Comparison of ENCODE assay signal across 15 cellular contexts in genomic region chr5:100693481-100693880, GRCh38.
DNase-seq lines count a peak whose midpoint lies in the region; ATAC-seq and TF ChIP-seq lines count a peak whose summit lies in the region.
"Had no signal": no experiment of that assay in that cellular context is flagged by ENCODE, and none has a peak within 500 bp of the region (broad histone marks: within the 10 kb centered on the region; RNA-seq: fewer than 3 reads in every experiment).

No MANE protein-coding gene starts in this region.

- intact Hi-C loops in right cardiac atrium (cut with DNase I): no loop called here

- H3K4me1 ChIP-seq in mesendoderm (ENCODE audit: control insufficient read depth, low read depth, low read length): no peaks in the 10 kb centered on the region
- peaks cover 0 to 5% of the 10 kb centered on the region in 2 experiments for H3K4me1 ChIP-seq in neutrophil (ENCODE audit: control insufficient read depth in 1 of 2, insufficient read depth in 1 of 2, low read depth in 1 of 2, low read length in 1 of 2)
- no peaks in the 10 kb centered on the region for H3K4me1 ChIP-seq in right cardiac atrium (ENCODE audit: control insufficient read depth, insufficient read depth, low read length)
- H3K4me1 ChIP-seq: BLaER1 treated with 17β-estradiol and CSF1 and Interleukin-3, amounts not matched to agents 10 nM and 100 nM had no signal

- TF ChIP-seq CTCF in neutrophil (IDR thresholded peaks at IDR 0.05): no peak

- no peak overlapping the region for H2BK15ac ChIP-seq in mesendoderm (replicated peaks; ENCODE audit: low read depth)

- no peak overlapping the region for H3K4me2 ChIP-seq in mesendoderm (ENCODE audit: low read length)
- H3K4me2 ChIP-seq: BLaER1 treated with 17β-estradiol and CSF1 and Interleukin-3, amounts not matched to agents 10 nM and 100 nM had no signal

- no peak for ATAC-seq in right cardiac atrium
- ATAC-seq: CD8-positive, alpha-beta T cell; GM12878 had no signal

- H3K36me3 ChIP-seq in mesendoderm (ENCODE audit: control insufficient read depth, insufficient read depth, low read length): no peaks in the 10 kb centered on the region
- no peaks in the 10 kb centered on the region for H3K36me3 ChIP-seq in neutrophil
- H3K36me3 ChIP-seq: BLaER1 treated with 17β-estradiol and CSF1 and Interleukin-3, amounts not matched to agents 10 nM and 100 nM had no signal

- H3K79me2 ChIP-seq in mesendoderm (ENCODE audit: control insufficient read depth, insufficient read depth, low read length): no peaks in the 10 kb centered on the region

- no peaks in the 10 kb centered on the region for H3K79me1 ChIP-seq in mesendoderm (ENCODE audit: low read length)

- H3K4me3 ChIP-seq in mesendoderm (ENCODE audit: low read length) (no peak overlapping the region), neutrophil (ENCODE audit: low read depth in 1 of 2, low read length in 1 of 2) (no peak overlapping the region), right cardiac atrium (ENCODE audit: low read length) (no peak overlapping the region)
- H3K4me3 ChIP-seq: BLaER1 treated with 17β-estradiol and CSF1 and Interleukin-3, amounts not matched to agents 10 nM and 100 nM; GM12878 had no signal

- H3K27ac ChIP-seq in mesendoderm (ENCODE audit: low read depth, low read length) (no peak overlapping the region), neutrophil (peak overlapping the region; percentile 46), right cardiac atrium (ENCODE audit: low read length) (no peak overlapping the region)
- H3K27ac ChIP-seq: BLaER1 treated with 17β-estradiol and CSF1 and Interleukin-3, amounts not matched to agents 10 nM and 100 nM had no signal

- WGBS in mesendoderm (ENCODE audit: extremely low coverage, insufficient coverage, low lambda C conversion rate): no CpG with 5 or more reads among the region's 1 CpG
- 73% methylated on average over 1 of the region's 1 CpG for WGBS in right cardiac atrium

- H3K56ac ChIP-seq in mesendoderm (ENCODE audit: low read length): no peak overlapping the region

- H3K9me3 ChIP-seq in neutrophil (no peaks in the 10 kb centered on the region), right cardiac atrium (ENCODE audit: control insufficient read depth, low read length) (no peaks in the 10 kb centered on the region)

- H4K8ac ChIP-seq in mesendoderm (ENCODE audit: low read depth, low read length): no peak overlapping the region

- peak; percentile 41 for DNase-seq in OCI-M1 (lab: John Stamatoyannopoulos, UW)
- peak; percentile 32 for DNase-seq in amniotic epithelial cell (ENCODE audit: low read depth)
- peak; percentile 73 for DNase-seq in mesendoderm
- DNase-seq in stimulated activated CD4-positive, alpha-beta T cell treated with anti-CD3 and anti-CD28 coated beads, Interleukin-12 subunit alpha, Interleukin-12 subunit beta, amount 100 ng/mL, for 4 hours: no peak
- no peak for DNase-seq in COR-L47 (lab: John Stamatoyannopoulos, UW)
- no peak for DNase-seq in right cardiac atrium
- DNase-seq: CD8-positive, alpha-beta T cell; DMS 273 treated with DMSO at 0.1 percent for 48 hours; DMS53; DND-41; EL; H9 had no signal

- no peak overlapping the region for H4K5ac ChIP-seq in mesendoderm (ENCODE audit: low read length)

- no peak overlapping the region for H3K18ac ChIP-seq in mesendoderm (ENCODE audit: low read length)

- H3K9ac ChIP-seq in mesendoderm (ENCODE audit: low read length): no peak overlapping the region
- H3K9ac ChIP-seq: BLaER1 treated with 17β-estradiol and CSF1 and Interleukin-3, amounts not matched to agents 10 nM and 100 nM had no signal

- no peak overlapping the region for H2BK5ac ChIP-seq in mesendoderm (ENCODE audit: low read length)

- no peak overlapping the region for H2AK5ac ChIP-seq in mesendoderm (ENCODE audit: low read length)

- H3K4ac ChIP-seq in mesendoderm (ENCODE audit: low read depth, low read length): no peak overlapping the region

- H2BK120ac ChIP-seq in mesendoderm (ENCODE audit: low read depth, low read length): no peak overlapping the region

- H3K27me3 ChIP-seq in mesendoderm (ENCODE audit: insufficient read depth, low read length, poor library complexity): no peaks in the 10 kb centered on the region
- H3K27me3 ChIP-seq in neutrophil: no peaks in the 10 kb centered on the region
- H3K27me3 ChIP-seq in right cardiac atrium (ENCODE audit: control insufficient read depth, insufficient read depth): no peaks in the 10 kb centered on the region
- H3K27me3 ChIP-seq: BLaER1 treated with 17β-estradiol and CSF1 and Interleukin-3, amounts not matched to agents 10 nM and 100 nM had no signal

- H3K23ac ChIP-seq in mesendoderm (ENCODE audit: low read length): no peak overlapping the region

Comparison
In these comparisons a context has a peak if more than half of its experiments do, and no peak if none do; other contexts are left out.
1. DNase-seq: peak in OCI-M1 (single experiment), amniotic epithelial cell (single experiment) and mesendoderm (single experiment); none in stimulated activated CD4-positive, alpha-beta T cell treated with anti-CD3 and anti-CD28 coated beads, Interleukin-12 subunit alpha, Interleukin-12 subunit beta, amount 100 ng/mL, for 4 hours (single experiment), COR-L47 (single experiment) and right cardiac atrium (0 of 3).